ENCODE assay signal across 22 cellular contexts in genomic region chr2:176192351-176192750, GRCh38. TPM values are rescaled to one million over a fixed set of nuclear protein-coding genes. Genes with fewer than 3 reads are reported as not detected.
DNase-seq lines count a peak whose midpoint lies in the region; ATAC-seq, FAIRE-seq and TF ChIP-seq lines count a peak whose summit lies in the region.
"Had no signal": no experiment of that assay in that cellular context is flagged by ENCODE, and none has a peak within 500 bp of the region (broad histone marks: within the 10 kb centered on the region; RNA-seq: fewer than 3 reads in every experiment).

No MANE protein-coding gene starts in this region.

- no peak for TF ChIP-seq RAD21 in H1 (IDR thresholded peaks at IDR 0.05 in 1 of 2, conservative IDR thresholded peaks at IDR 0.05 in 1 of 2; ENCODE audit: low read depth in 2 of 2, low read length in 2 of 2)

- H3K4ac ChIP-seq in H1 (replicated peaks; ENCODE audit: insufficient read length, low read depth, low read length) (no peak overlapping the region), mesendoderm (ENCODE audit: low read depth, low read length) (no peak overlapping the region)

- no peak overlapping the region for H3K18ac ChIP-seq in H1 (ENCODE audit: extremely low read depth, low read length)
- no peak overlapping the region for H3K18ac ChIP-seq in mesendoderm (ENCODE audit: low read length)

- no peak overlapping the region for H3K9ac ChIP-seq in H1 (replicated peaks in 1 of 4; ENCODE audit: extremely low read depth in 1 of 4, low read depth in 3 of 4, low read length in 3 of 4)
- H3K9ac ChIP-seq in mesendoderm (ENCODE audit: low read length): no peak overlapping the region

- H3K9me3 ChIP-seq in HEK293 (ENCODE audit: control insufficient read depth, insufficient read depth, low read depth, low read length) (no peaks in the 10 kb centered on the region), H1 (ENCODE audit: insufficient read depth in 2 of 2, low read depth in 1 of 2, low read length in 1 of 2) (no peaks in the 10 kb centered on the region)
- H3K9me3 ChIP-seq: A549, BE2C, HAP-1 had no signal

- H4K20me1 ChIP-seq in H1 (replicated peaks in 1 of 2; ENCODE audit: control insufficient read depth in 1 of 2, insufficient read depth in 2 of 2, low read length in 2 of 2): peaks cover 5 to 17% of the 10 kb centered on the region in 2 experiments

- H4K5ac ChIP-seq in H1 (ENCODE audit: insufficient read length, low read depth, low read length): no peak overlapping the region
- no peak overlapping the region for H4K5ac ChIP-seq in mesendoderm (ENCODE audit: low read length)

- H3K23me2 ChIP-seq in H1 (ENCODE audit: low read depth, low read length): peaks cover 11% of the 10 kb centered on the region; the same call in 1 of the 2 replicates

- H4K91ac ChIP-seq in H1 (replicated peaks; ENCODE audit: insufficient read length, low read length): no peak overlapping the region

- H2AFZ ChIP-seq in H1 (ENCODE audit: low read length): no peak overlapping the region

- H2BK15ac ChIP-seq in H1 (ENCODE audit: low read length) (no peak overlapping the region), mesendoderm (replicated peaks; ENCODE audit: low read depth) (no peak overlapping the region)

- H3K79me2 ChIP-seq in H1 (ENCODE audit: control insufficient read depth in 1 of 2, insufficient read depth in 2 of 2, low read length in 2 of 2) (no peaks in the 10 kb centered on the region), mesendoderm (ENCODE audit: control insufficient read depth, insufficient read depth, low read length) (no peaks in the 10 kb centered on the region)

- CTCF ChIA-PET in HEK293 (lab: Yijun Ruan, JAX) (interaction anchor here (0.5 to 1.0 kb wide), 3 partner anchors 53 to 263 kb away, joined by 3 to 4 read pairs (median 4); no protein-coding TSS in a partner anchor), H1 (lab: Charles Lee; ENCODE audit: partially characterized antibody) (interaction anchor here (0.7 to 8.7 kb wide), 2 partner anchors 18 to 62 kb away, joined by 3 to 60 read pairs; no protein-coding TSS in a partner anchor)

- H3K23ac ChIP-seq in H1 (ENCODE audit: insufficient read length): no peak overlapping the region
- no peak overlapping the region for H3K23ac ChIP-seq in mesendoderm (ENCODE audit: low read length)

- 0% methylated on average over 1 of the region's 1 CpG; no CpG with 5 or more reads in 1 of the 2 experiments for WGBS in H1 (ENCODE audit: extremely low coverage in 1 of 2, insufficient coverage in 1 of 2, insufficient read length in 1 of 2, insufficient replicate concordance in 2 of 2, low coverage in 1 of 2, low lambda C conversion rate in 2 of 2, missing lambda C conversion rate in 1 of 2), 2 experiments
- no CpG with 5 or more reads among the region's 1 CpG for WGBS in mesendoderm (ENCODE audit: extremely low coverage, insufficient coverage, low lambda C conversion rate)

- H3K36me3 ChIP-seq in HEK293 (ENCODE audit: control insufficient read depth in 2 of 2, insufficient read depth in 1 of 2, low read length in 2 of 2): no peaks in the 10 kb centered on the region
- H3K36me3 ChIP-seq in H1 (ENCODE audit: control insufficient read depth in 2 of 4, insufficient read depth in 4 of 4, low read length in 3 of 4): no peaks in the 10 kb centered on the region
- H3K36me3 ChIP-seq in mesendoderm (ENCODE audit: control insufficient read depth, insufficient read depth, low read length): no peaks in the 10 kb centered on the region
- H3K36me3 ChIP-seq: BE2C, HAP-1 had no signal

- TF ChIP-seq CTCF in HEK293 (tag by site-specific recombination; IDR thresholded peaks at IDR 0.05) (no peak), H1 (IDR thresholded peaks at IDR 0.05; ENCODE audit: control extremely low read depth in 1 of 3, insufficient read depth in 1 of 3, low read depth in 1 of 3, low read length in 3 of 3) (no peak)

- H2AK5ac ChIP-seq in H1 (ENCODE audit: low read depth, low read length) (no peak overlapping the region), mesendoderm (ENCODE audit: low read length) (no peak overlapping the region)

- peak; percentile 7 for FAIRE-seq in H1 (lab: Jason Lieb, UNC)
- FAIRE-seq: A549, G401.6, GM12892, GM19239, HepG2, HTR-8/SVneo had no signal

- no peak for TF ChIP-seq POLR2A in H1 (IDR thresholded peaks at IDR 0.05; ENCODE audit: control extremely low read depth in 1 of 2, low read depth in 2 of 2, low read length in 2 of 2)

- TF ChIP-seq EP300 in H1 (IDR thresholded peaks at IDR 0.05; ENCODE audit: borderline replicate concordance in 1 of 2, low read depth in 2 of 2, low read length in 2 of 2): no peak

- no peaks in the 10 kb centered on the region for H3K79me1 ChIP-seq in H1 (ENCODE audit: low read depth, low read length)
- H3K79me1 ChIP-seq in mesendoderm (ENCODE audit: low read length): no peaks in the 10 kb centered on the region

- H3K27me3 ChIP-seq in H1 (replicated peaks in 1 of 4; ENCODE audit: control insufficient read depth in 3 of 4, extremely low read depth in 1 of 4, insufficient read depth in 3 of 4, low read length in 3 of 4) (peaks cover 54 to 84% (median 66%) of the 10 kb centered on the region in 4 experiments), mesendoderm (ENCODE audit: insufficient read depth, low read length, poor library complexity) (peaks cover 26% of the 10 kb centered on the region)
- H3K27me3 ChIP-seq: BE2C had no signal

- no peak overlapping the region for H2BK5ac ChIP-seq in H1 (ENCODE audit: low read depth, low read length)
- H2BK5ac ChIP-seq in mesendoderm (ENCODE audit: low read length): no peak overlapping the region

- H3K56ac ChIP-seq in H1 (replicated peaks; ENCODE audit: insufficient read length, low read depth, low read length) (no peak overlapping the region), mesendoderm (ENCODE audit: low read length) (no peak overlapping the region)

- H2BK120ac ChIP-seq in H1 (replicated peaks; ENCODE audit: low read depth, low read length) (no peak overlapping the region), mesendoderm (ENCODE audit: low read depth, low read length) (no peak overlapping the region)

- H3K4me1 ChIP-seq in HEK293 (ENCODE audit: control insufficient read depth, insufficient read depth, low read length): peaks cover 12% of the 10 kb centered on the region
- H3K4me1 ChIP-seq in H1 (replicated peaks in 1 of 4; ENCODE audit: control insufficient read depth in 3 of 4, insufficient read depth in 4 of 4, low read length in 3 of 4): peaks cover 3 to 12% (median 5%) of the 10 kb centered on the region in 4 experiments; a peak in 5 of 7 replicates
- H3K4me1 ChIP-seq in mesendoderm (ENCODE audit: control insufficient read depth, low read depth, low read length): peaks cover 7% of the 10 kb centered on the region
- H3K4me1 ChIP-seq: BE2C had no signal

- POLR2A ChIA-PET in HEK293 (lab: Yijun Ruan, JAX) (no interaction called here), H1 (lab: Charles Lee; ENCODE audit: partially characterized antibody) (interaction anchor here (0.5 kb wide), 1 partner anchor 9 kb away, joined by 4 read pairs; no protein-coding TSS in a partner anchor)

- H3K27ac ChIP-seq in HEK293 (ENCODE audit: extremely low read depth, low read depth, low read length) (no peak overlapping the region), H1 (ENCODE audit: low read depth, low read length) (no peak overlapping the region), mesendoderm (ENCODE audit: low read depth, low read length) (no peak overlapping the region), substantia nigra (ENCODE audit: low read depth, low read length, poor library complexity, severe bottlenecking) (peak overlapping the region; percentile 39)
- H3K27ac ChIP-seq: A549, C4-2B had no signal

- DNase-seq in H1 (ENCODE audit: low read depth in 1 of 2, low spot score in 2 of 2) (no peak), mesendoderm (peak; percentile 46), substantia nigra (lab: John Stamatoyannopoulos, UW) (no peak), NCI-H2227 treated with DMSO at 0.1 percent for 48 hours (lab: John Stamatoyannopoulos, UW) (no peak)
- DNase-seq: BE2C; CD4-positive, alpha-beta memory T cell; DMS153; DMS79 treated with DMSO at 0.1 percent for 48 hours; EL; HFFc6 had no signal

- no peak overlapping the region for H3K4me3 ChIP-seq in HEK293 (ENCODE audit: low read depth, low read length)
- H3K4me3 ChIP-seq in H1 (ENCODE audit: extremely low read depth in 1 of 4, insufficient read depth in 2 of 4, low read depth in 3 of 4, low read length in 4 of 4): no peak overlapping the region
- H3K4me3 ChIP-seq in mesendoderm (ENCODE audit: low read length): no peak overlapping the region
- H3K4me3 ChIP-seq: A549, HAP-1 had no signal

- H2BK12ac ChIP-seq in H1 (ENCODE audit: low read depth, low read length): no peak overlapping the region

- no peak for ATAC-seq in GM21786 (IDR thresholded peaks at IDR 0.05; ENCODE audit: unreplicated experiment)
- no peak for ATAC-seq in HG03097 (IDR thresholded peaks at IDR 0.05; ENCODE audit: low FRiP score, unreplicated experiment)
- ATAC-seq: A549, HepG2 had no signal

- no peak overlapping the region for H2BK20ac ChIP-seq in H1 (ENCODE audit: low read length)

- H3K4me2 ChIP-seq in H1 (ENCODE audit: insufficient read depth in 1 of 2, low read depth in 2 of 2, low read length in 2 of 2): no peak overlapping the region
- no peak overlapping the region for H3K4me2 ChIP-seq in mesendoderm (ENCODE audit: low read length)
- H3K4me2 ChIP-seq: A549 had no signal

- H3K14ac ChIP-seq in H1 (ENCODE audit: insufficient read length): no peak overlapping the region

- no peak overlapping the region for H4K8ac ChIP-seq in H1 (ENCODE audit: extremely low read depth, insufficient read depth, low read length)
- no peak overlapping the region for H4K8ac ChIP-seq in mesendoderm (ENCODE audit: low read depth, low read length)

RNA-seq across cellular contexts. Expression of gene HOXD1, which starts 3.9 kb away (rescaled TPM):
- not detected in 2 replicates for total RNA-seq in H1 (2021; fragmentation: NEBNext Ultra II Directional; extraction: Animal tissue kit (Norgen Biotek cat#: 25700))
- polyA plus RNA-seq in H1 (2011; rRNA removed): 0.03 TPM in 1 of 2 replicates, not detected in the other
- polyA plus RNA-seq in H1 (2011; cell fraction: cytosol; rRNA removed): not detected
- not detected for polyA plus RNA-seq in H1 (2011; cell fraction: nucleus; rRNA removed)
- polyA plus RNA-seq in H1 (2012, experiment 1 of 2): not detected in 4 replicates
- 0.13 TPM for polyA plus RNA-seq in H1 (2012, experiment 2 of 2)
- polyA plus RNA-seq in H1 (2013, experiment 1 of 2): not detected
- polyA plus RNA-seq in H1 (2013, experiment 2 of 2): 0.02 TPM
- not detected in 2 replicates for polyA minus RNA-seq in H1 (2011; rRNA and poly(A)+ RNA removed)
- polyA minus RNA-seq in H1 (2011; cell fraction: cytosol; rRNA and poly(A)+ RNA removed): not detected
- polyA minus RNA-seq in H1 (2011; cell fraction: nucleus; rRNA and poly(A)+ RNA removed): 0.30 TPM
- polyA plus RNA-seq in mesendoderm (2013, experiment 1 of 2): 0.27 TPM
- 0.29 TPM for polyA plus RNA-seq in mesendoderm (2013, experiment 2 of 2)
- total RNA-seq: CD4-positive, alpha-beta memory T cell; HFFc6 had no signal
- polyA plus RNA-seq: AG04450; CD4-positive, alpha-beta memory T cell had no signal

RNA-seq across cellular contexts. Expression of gene HOXD3, which starts 35.2 kb away (rescaled TPM):
- total RNA-seq in H1 (2021; fragmentation: NEBNext Ultra II Directional; extraction: Animal tissue kit (Norgen Biotek cat#: 25700)): not detected in 2 replicates
- not detected in 2 replicates for polyA plus RNA-seq in H1 (2011; rRNA removed)
- not detected for polyA plus RNA-seq in H1 (2011; cell fraction: cytosol; rRNA removed)
- not detected for polyA plus RNA-seq in H1 (2011; cell fraction: nucleus; rRNA removed)
- polyA plus RNA-seq in H1 (2012, experiment 1 of 2): not detected in 4 replicates
- polyA plus RNA-seq in H1 (2012, experiment 2 of 2): not detected
- not detected for polyA plus RNA-seq in H1 (2013, experiment 1 of 2)
- polyA plus RNA-seq in H1 (2013, experiment 2 of 2): not detected
- not detected in 2 replicates for polyA minus RNA-seq in H1 (2011; rRNA and poly(A)+ RNA removed)
- polyA minus RNA-seq in H1 (2011; cell fraction: cytosol; rRNA and poly(A)+ RNA removed): not detected
- not detected for polyA minus RNA-seq in H1 (2011; cell fraction: nucleus; rRNA and poly(A)+ RNA removed)
- polyA plus RNA-seq in mesendoderm (2013, experiment 1 of 2): not detected
- not detected for polyA plus RNA-seq in mesendoderm (2013, experiment 2 of 2)
- total RNA-seq: CD4-positive, alpha-beta memory T cell had no signal
- polyA plus RNA-seq: AG04450; CD4-positive, alpha-beta memory T cell had no signal

RNA-seq across cellular contexts. Expression of gene HOXD4, which starts 41.0 kb away (rescaled TPM):
- total RNA-seq in H1 (2021; fragmentation: NEBNext Ultra II Directional; extraction: Animal tissue kit (Norgen Biotek cat#: 25700)): not detected in 2 replicates
- polyA plus RNA-seq in H1 (2011; rRNA removed): not detected in 2 replicates
- not detected for polyA plus RNA-seq in H1 (2011; cell fraction: cytosol; rRNA removed)
- not detected for polyA plus RNA-seq in H1 (2011; cell fraction: nucleus; rRNA removed)
- not detected in 4 replicates for polyA plus RNA-seq in H1 (2012, experiment 1 of 2)
- polyA plus RNA-seq in H1 (2012, experiment 2 of 2): not detected
- not detected for polyA plus RNA-seq in H1 (2013, experiment 1 of 2)
- polyA plus RNA-seq in H1 (2013, experiment 2 of 2): not detected
- polyA minus RNA-seq in H1 (2011; rRNA and poly(A)+ RNA removed): not detected in 2 replicates
- not detected for polyA minus RNA-seq in H1 (2011; cell fraction: cytosol; rRNA and poly(A)+ RNA removed)
- not detected for polyA minus RNA-seq in H1 (2011; cell fraction: nucleus; rRNA and poly(A)+ RNA removed)
- polyA plus RNA-seq in mesendoderm (2013, experiment 1 of 2): not detected
- not detected for polyA plus RNA-seq in mesendoderm (2013, experiment 2 of 2)
- total RNA-seq: CD4-positive, alpha-beta memory T cell; HepG2 had no signal
- polyA plus RNA-seq: AG04450; CD4-positive, alpha-beta memory T cell; HepG2 had no signal
